Comparison of ENCODE assay signal across 1 cellular context in the genomic region with DNA sequence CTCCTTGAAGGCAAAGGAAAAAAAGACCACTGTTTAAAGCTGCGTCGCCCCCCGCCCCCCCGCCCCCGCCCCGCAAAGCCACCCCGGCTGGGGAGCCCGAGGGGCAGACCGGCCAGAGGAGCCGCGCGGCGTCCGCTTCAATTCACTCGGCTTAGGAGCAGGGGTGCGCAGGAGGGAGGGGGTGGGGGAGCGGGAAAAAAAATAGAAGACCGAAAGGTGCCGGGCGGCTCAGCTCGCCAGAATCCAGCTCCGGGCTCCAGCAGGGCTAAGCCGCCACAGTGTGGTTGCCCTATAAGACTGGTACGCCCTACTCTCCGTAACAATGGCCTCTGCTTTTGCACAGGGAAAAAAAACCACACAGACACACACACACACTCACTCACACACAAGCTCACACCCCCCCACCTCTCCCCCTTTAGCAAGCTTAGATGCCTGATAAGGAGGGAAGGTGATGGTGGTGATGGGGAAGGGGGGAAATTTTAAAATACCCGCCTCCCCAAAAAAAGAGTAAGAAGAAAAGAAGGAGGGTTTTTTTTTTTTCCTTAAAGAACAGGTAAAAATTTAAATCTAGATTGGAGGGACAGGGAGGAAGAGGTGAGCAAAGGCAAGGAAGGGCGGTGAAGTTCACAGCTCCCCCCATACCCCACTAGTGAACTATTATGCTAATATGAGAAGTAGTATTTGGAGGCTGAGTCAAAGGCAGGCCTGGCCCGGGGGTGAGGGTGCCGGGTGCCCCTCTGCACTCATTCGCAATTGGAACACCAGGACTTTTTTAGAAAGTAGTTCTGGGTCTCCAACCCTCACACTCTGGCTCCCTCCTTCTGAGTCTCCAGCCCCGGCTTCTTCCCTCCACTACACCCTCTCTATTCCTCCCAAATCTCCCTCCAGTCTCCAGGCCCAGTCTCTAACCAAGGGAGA.
A peak's percentile ranks its signal among the peaks of the same experiment; 100 is the strongest.
TF ChIP-seq lines count a peak whose summit lies in the region.

No MANE protein-coding gene starts in this region.

TF ChIP-seq in K562, 482 proteins besides CTCF, POLR2A, EP300 and RAD21 (continued from another document and continues in another):
- TF ChIP-seq ZNF318 (IDR thresholded peaks at IDR 0.05; ENCODE audit: borderline replicate concordance in 1 of 2, low read depth in 1 of 2) (peak in 1 of 2 experiments; percentile 51; a peak in 1 of 4 replicates), CBX8 (IDR thresholded peaks at IDR 0.05; ENCODE audit: borderline replicate concordance, extremely low read depth, low read depth, low read length, poor library complexity, severe bottlenecking) (no peak), ILF3 (IDR thresholded peaks at IDR 0.05; ENCODE audit: borderline replicate concordance) (no peak), HDAC8 (tag; IDR thresholded peaks at IDR 0.05) (no peak), ELK1 (CRISPR knock-in tag; IDR thresholded peaks at IDR 0.05) (no peak), ZBTB1 (CRISPR knock-in tag; IDR thresholded peaks at IDR 0.05; ENCODE audit: borderline replicate concordance, low read depth) (no peak), ZNF696 (CRISPR knock-in tag; conservative IDR thresholded peaks at IDR 0.05) (no peak), MCM5 (IDR thresholded peaks at IDR 0.05; ENCODE audit: low read depth) (no peak), RBM15 (IDR thresholded peaks at IDR 0.05; ENCODE audit: insufficient read depth, low read length) (no peak), IRF9 (tag; IDR thresholded peaks at IDR 0.05) (no peak), NFATC3 (IDR thresholded peaks at IDR 0.05) (no peak), STAT5A (IDR thresholded peaks at IDR 0.05; ENCODE audit: borderline replicate concordance, low read length) (no peak), FOXA1 (IDR thresholded peaks at IDR 0.05; ENCODE audit: borderline replicate concordance) (no peak), MGA (IDR thresholded peaks at IDR 0.05) (no peak), USF1 (CRISPR knock-in tag; IDR thresholded peaks at IDR 0.05) (no peak), TCF7 (IDR thresholded peaks at IDR 0.05; ENCODE audit: borderline replicate concordance) (no peak), DNMT1 (IDR thresholded peaks at IDR 0.05) (no peak)
- TF ChIP-seq, protein P1, sequence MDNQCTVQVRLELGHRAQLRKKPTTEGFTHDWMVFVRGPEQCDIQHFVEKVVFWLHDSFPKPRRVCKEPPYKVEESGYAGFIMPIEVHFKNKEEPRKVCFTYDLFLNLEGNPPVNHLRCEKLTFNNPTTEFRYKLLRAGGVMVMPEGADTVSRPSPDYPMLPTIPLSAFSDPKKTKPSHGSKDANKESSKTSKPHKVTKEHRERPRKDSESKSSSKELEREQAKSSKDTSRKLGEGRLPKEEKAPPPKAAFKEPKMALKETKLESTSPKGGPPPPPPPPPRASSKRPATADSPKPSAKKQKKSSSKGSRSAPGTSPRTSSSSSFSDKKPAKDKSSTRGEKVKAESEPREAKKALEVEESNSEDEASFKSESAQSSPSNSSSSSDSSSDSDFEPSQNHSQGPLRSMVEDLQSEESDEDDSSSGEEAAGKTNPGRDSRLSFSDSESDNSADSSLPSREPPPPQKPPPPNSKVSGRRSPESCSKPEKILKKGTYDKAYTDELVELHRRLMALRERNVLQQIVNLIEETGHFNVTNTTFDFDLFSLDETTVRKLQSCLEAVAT (IDR thresholded peaks at IDR 0.05) = peak; percentile 64 to 76; a peak in 2 of 4 replicates
- TF ChIP-seq, protein P2, sequence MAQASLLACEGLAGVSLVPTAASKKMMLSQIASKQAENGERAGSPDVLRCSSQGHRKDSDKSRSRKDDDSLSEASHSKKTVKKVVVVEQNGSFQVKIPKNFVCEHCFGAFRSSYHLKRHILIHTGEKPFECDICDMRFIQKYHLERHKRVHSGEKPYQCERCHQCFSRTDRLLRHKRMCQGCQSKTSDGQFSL (CRISPR knock-in tag; IDR thresholded peaks at IDR 0.05) = peak; percentile 56; the same call in 1 of the 2 replicates
- TF ChIP-seq, protein P2 (tag; IDR thresholded peaks at IDR 0.05) = peak in 1 of 2 experiments; percentile 56; a peak in 2 of 4 replicates
